16 cellular contexts compared by ENCODE assay signal in the genomic region with DNA sequence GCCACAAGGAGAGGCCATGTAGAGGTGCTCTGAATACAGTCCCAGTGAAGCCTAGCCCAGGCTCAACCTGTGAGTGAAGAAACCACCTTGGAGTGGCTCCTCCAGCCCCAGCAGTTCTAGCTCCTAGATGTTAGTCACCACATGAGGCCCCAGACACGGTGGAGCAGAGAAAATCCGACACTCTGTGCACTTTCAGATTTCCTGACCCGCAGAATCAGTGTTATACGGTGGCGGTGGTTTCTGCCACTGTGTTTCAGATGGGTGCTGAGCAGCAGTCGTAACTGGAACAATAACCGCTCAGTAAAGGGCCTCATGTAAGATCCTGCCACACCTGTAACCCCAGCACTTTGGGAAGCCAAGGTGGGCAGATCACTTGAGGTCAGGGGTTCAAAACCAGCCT. TPM values are rescaled to one million over a fixed set of nuclear protein-coding genes. Genes with fewer than 3 reads are reported as not detected.
"Had no signal": no experiment of that assay in that cellular context is flagged by ENCODE, and none has a peak within 500 bp of the region (broad histone marks: within the 10 kb centered on the region; RNA-seq: fewer than 3 reads in every experiment).

No MANE protein-coding gene starts in this region.

- H3K4me1 Mint-ChIP-seq: stimulated activated naive B cell treated with anti-CD40 and anti-IgM and Interleukin-4, amounts not matched to agents 10 μg/mL and 1 μg/mL and 100 μg/mL, for 72 hours had no signal

- H3K4me3 Mint-ChIP-seq: activated CD4-positive, alpha-beta memory T cell treated with anti-CD3 and anti-CD28 coated beads for 36 hours; activated naive CD8-positive, alpha-beta T cell; stimulated activated naive B cell treated with anti-CD40 and anti-IgM and Interleukin-4, amounts not matched to agents 10 μg/mL and 1 μg/mL and 100 μg/mL, for 72 hours had no signal

- ATAC-seq: stimulated activated naive B cell treated with anti-CD40 and anti-IgM and Interleukin-4, amounts not matched to agents 10 μg/mL and 1 μg/mL and 100 μg/mL, for 72 hours had no signal

- H3K9ac ChIP-seq: parathyroid adenoma had no signal

- DNase-seq: activated CD4-positive, alpha-beta memory T cell treated with anti-CD3 and anti-CD28 coated beads for 36 hours; activated CD4-positive, alpha-beta T cell treated with anti-CD3 and anti-CD28 coated beads for 1 hour; activated gamma-delta T cell; activated T-cell treated with anti-CD3 and anti-CD28 coated beads, Interleukin-2, amount 50 U/mL, for 48 hours; amygdala; cerebellar nuclear complex; dermis blood vessel endothelial cell; erythroblast; glutamatergic neuron; retina; stimulated activated naive B cell treated with anti-CD40 and anti-IgM and Interleukin-4, amounts not matched to agents 10 μg/mL and 1 μg/mL and 100 μg/mL, for 72 hours had no signal

- H3K79me2 ChIP-seq: parathyroid adenoma had no signal

- H3K4me1 ChIP-seq: parathyroid adenoma had no signal

- FAIRE-seq: islet of Langerhans had no signal

- H3K36me3 Mint-ChIP-seq: activated CD4-positive, alpha-beta memory T cell treated with anti-CD3 and anti-CD28 coated beads for 36 hours; activated naive CD8-positive, alpha-beta T cell; brain; stimulated activated naive B cell treated with anti-CD40 and anti-IgM and Interleukin-4, amounts not matched to agents 10 μg/mL and 1 μg/mL and 100 μg/mL, for 72 hours had no signal

- H3K4me2 ChIP-seq: smooth muscle cell had no signal

- H2AFZ ChIP-seq: parathyroid adenoma had no signal

- H3K27ac Mint-ChIP-seq: activated CD4-positive, alpha-beta memory T cell treated with anti-CD3 and anti-CD28 coated beads for 36 hours; activated naive CD8-positive, alpha-beta T cell; brain; stimulated activated naive B cell treated with anti-CD40 and anti-IgM and Interleukin-4, amounts not matched to agents 10 μg/mL and 1 μg/mL and 100 μg/mL, for 72 hours had no signal

- H3K27me3 Mint-ChIP-seq: brain had no signal

- H3K4me3 ChIP-seq: smooth muscle cell had no signal

- H3K9me3 Mint-ChIP-seq: activated CD4-positive, alpha-beta memory T cell treated with anti-CD3 and anti-CD28 coated beads for 36 hours; brain; stimulated activated naive B cell treated with anti-CD40 and anti-IgM and Interleukin-4, amounts not matched to agents 10 μg/mL and 1 μg/mL and 100 μg/mL, for 72 hours had no signal

RNA-seq across cellular contexts. Expression of gene ZBTB8B, which starts 38.3 kb away (rescaled TPM):
- total RNA-seq: activated CD4-positive, alpha-beta memory T cell treated with anti-CD3 and anti-CD28 coated beads for 36 hours had no signal
- polyA plus RNA-seq: smooth muscle cell had no signal
